24 cellular contexts compared by ENCODE assay signal in the genomic region with DNA sequence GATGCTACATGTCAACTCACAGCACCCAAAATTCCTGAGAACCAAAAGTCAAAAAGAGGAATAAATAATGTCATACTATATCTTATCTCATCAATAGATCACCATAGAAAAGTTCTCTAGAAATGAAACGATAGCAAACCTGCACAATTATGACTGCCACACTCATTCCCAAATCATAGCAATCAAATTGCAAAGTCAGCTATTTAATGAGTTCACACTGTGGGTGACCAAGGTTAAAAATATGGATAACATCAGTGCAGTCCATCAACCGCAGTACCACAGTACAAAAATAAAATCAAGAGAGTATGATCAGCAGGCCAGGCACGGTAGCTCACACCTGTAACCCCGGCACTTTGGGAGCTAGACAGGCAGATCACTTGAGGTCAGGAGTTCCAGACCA.
"Had no signal": no experiment of that assay in that cellular context is flagged by ENCODE, and none has a peak within 500 bp of the region (broad histone marks: within the 10 kb centered on the region; RNA-seq: fewer than 3 reads in every experiment).

No MANE protein-coding gene starts in this region.

- H3K36me3 ChIP-seq: Peyer's patch, SJCRH30 had no signal

- ATAC-seq: Right ventricle myocardium inferior, SK-N-SH treated with all-trans-retinoic acid at 6 μM for 48 hours had no signal

- H3K4me1 ChIP-seq: Peyer's patch, SJCRH30 had no signal

- H3K27me3 ChIP-seq: Peyer's patch, SJCRH30 had no signal

- H3K27ac ChIP-seq: HL-60, KMS-11, PC-9, Peyer's patch, SJCRH30 had no signal

- H3K4me2 ChIP-seq: KMS-11, PC-9 had no signal

- H3K9me3 ChIP-seq: Peyer's patch, SJCRH30 had no signal

- H2AFZ ChIP-seq: PC-9 had no signal

- DNase-seq: Kasumi-1; MM.1S; NCI-H1092 treated with DMSO at 0.1 percent for 48 hours; NCI-H1436; NCI-H187; NCI-H2029; NCI-H2081 treated with DMSO at 0.1 percent for 48 hours; NCI-H2171; NCI-H226; NCI-H446; NCI-H510A; NCI-H524 treated with DMSO at 0.1 percent for 48 hours; NCI-H69; NCI-H774; NK-92 treated with Interleukin-12 subunit alpha and Interleukin-12 subunit beta, amount 100 ng/mL, for 24 hours; OCI-M1; PC-9; Peyer's patch; SHP77 treated with DMSO at 0.1 percent for 48 hours; SJCRH30 had no signal

- H3K9ac ChIP-seq: KMS-11 had no signal

- H3K4me3 ChIP-seq: PC-9, Peyer's patch, SJCRH30 had no signal
